ENCODE assay signal across 27 cellular contexts in the genomic region with DNA sequence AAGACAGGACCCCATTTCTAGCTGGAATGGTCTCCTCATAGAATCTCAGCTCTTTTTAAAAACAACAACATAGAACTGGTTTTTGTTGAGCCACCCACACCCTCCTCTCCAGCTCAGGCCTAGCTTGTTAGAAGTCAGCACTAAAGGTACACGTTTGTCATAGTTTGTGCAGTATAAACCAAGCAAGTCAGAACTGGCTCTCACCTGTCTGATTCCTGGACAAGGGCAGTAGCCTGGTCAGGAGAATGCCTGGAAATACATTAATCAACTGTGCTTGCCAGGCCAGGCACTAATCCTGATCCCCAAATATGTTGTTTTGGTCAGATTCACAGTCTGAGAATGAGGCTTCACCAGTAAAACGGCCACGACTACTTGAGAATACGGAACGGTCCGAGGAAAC.
DNase-seq lines count a peak whose midpoint lies in the region; ATAC-seq, FAIRE-seq and TF ChIP-seq lines count a peak whose summit lies in the region.
"Had no signal": no experiment of that assay in that cellular context is flagged by ENCODE, and none has a peak within 500 bp of the region (broad histone marks: within the 10 kb centered on the region; RNA-seq: fewer than 3 reads in every experiment).

No MANE protein-coding gene starts in this region.

- ATAC-seq in heart right ventricle (no peak), GM18868 (IDR thresholded peaks at IDR 0.05; ENCODE audit: unreplicated experiment) (no peak)
- ATAC-seq: Right ventricle myocardium inferior, SK-N-SH treated with all-trans-retinoic acid at 6 μM for 48 hours had no signal

- H3K4me1 Mint-ChIP-seq in chondrocyte (ENCODE audit: low read depth): peaks cover 38% of the 10 kb centered on the region

- peak overlapping the region; percentile 14 to 19 for H3K4me3 ChIP-seq in kidney (ENCODE audit: low read length in 2 of 2)
- no peak overlapping the region for H3K4me3 ChIP-seq in smooth muscle cell
- H3K4me3 ChIP-seq in heart right ventricle: no peak overlapping the region
- H3K4me3 ChIP-seq: SJCRH30 had no signal

- H3F3A ChIP-seq in smooth muscle cell (ENCODE audit: low read depth): no peaks in the 10 kb centered on the region

- H3K27ac Mint-ChIP-seq in chondrocyte (ENCODE audit: unreplicated experiment): peak overlapping the region; percentile 2

- no peak overlapping the region for H3K4me2 ChIP-seq in smooth muscle cell

- H3K27me3 ChIP-seq in smooth muscle cell (ENCODE audit: low read depth): no peaks in the 10 kb centered on the region
- H3K27me3 ChIP-seq in heart right ventricle: no peaks in the 10 kb centered on the region
- H3K27me3 ChIP-seq: SJCRH30 had no signal

- WGBS in smooth muscle cell (ENCODE audit: low lambda C conversion rate): 80% methylated on average over 6 of the region's 6 CpGs
- WGBS in heart right ventricle, 2 donors: 95 to 96% methylated on average over 6 of the region's 6 CpGs

- H3K36me3 ChIP-seq in kidney (ENCODE audit: control insufficient read depth in 1 of 2, insufficient read depth in 2 of 2, low read length in 2 of 2): peaks cover 0 to 9% of the 10 kb centered on the region in 2 donors
- H3K36me3 ChIP-seq in smooth muscle cell (ENCODE audit: low read depth): no peaks in the 10 kb centered on the region
- peaks cover 0 to 53% (median 5%) of the 10 kb centered on the region in 9 donors for H3K36me3 ChIP-seq in heart right ventricle
- H3K36me3 ChIP-seq: SJCRH30 had no signal

- peaks cover 9 to 17% of the 10 kb centered on the region in 2 donors for H3K4me1 ChIP-seq in kidney (ENCODE audit: control insufficient read depth in 1 of 2, insufficient read depth in 1 of 2, low read depth in 1 of 2, low read length in 2 of 2)
- peaks cover 6% of the 10 kb centered on the region for H3K4me1 ChIP-seq in smooth muscle cell (ENCODE audit: low read depth)
- H3K4me1 ChIP-seq in heart right ventricle: peaks cover 0 to 31% (median 8%) of the 10 kb centered on the region in 9 donors
- H3K4me1 ChIP-seq: SJCRH30 had no signal

- H3K9ac ChIP-seq in kidney (ENCODE audit: low read length in 2 of 2): no peak overlapping the region
- no peak overlapping the region for H3K9ac ChIP-seq in smooth muscle cell (ENCODE audit: low read depth)

- H3K27ac ChIP-seq in RWPE1: no peak overlapping the region
- peak overlapping the region; percentile 53 to 85 for H3K27ac ChIP-seq in kidney (ENCODE audit: low read depth in 2 of 2, low read length in 2 of 2)
- H3K27ac ChIP-seq in smooth muscle cell (ENCODE audit: low read depth): peak overlapping the region; percentile 55
- H3K27ac ChIP-seq in heart right ventricle: no peak overlapping the region
- H3K27ac ChIP-seq: SJCRH30 had no signal

- TF ChIP-seq CTCF in RWPE1 (conservative IDR thresholded peaks at IDR 0.05; ENCODE audit: low read depth): no peak
- no peak for TF ChIP-seq CTCF in chondrocyte (IDR thresholded peaks at IDR 0.05)
- TF ChIP-seq CTCF in kidney (IDR thresholded peaks at IDR 0.05; ENCODE audit: borderline replicate concordance, extremely low read depth, insufficient read depth): no peak
- no peak for TF ChIP-seq CTCF in smooth muscle cell (IDR thresholded peaks at IDR 0.05; ENCODE audit: borderline replicate concordance, insufficient read depth, poor library complexity, severe bottlenecking)
- TF ChIP-seq CTCF in heart right ventricle (IDR thresholded peaks at IDR 0.05): no peak

- H3K9me3 Mint-ChIP-seq in chondrocyte (ENCODE audit: low read depth): no peaks in the 10 kb centered on the region
- H3K9me3 Mint-ChIP-seq: CD4-positive, alpha-beta memory T cell had no signal

- H3K36me3 Mint-ChIP-seq in chondrocyte (ENCODE audit: low read depth): peaks cover 4% of the 10 kb centered on the region

- CTCF ChIA-PET in RWPE1 (lab: Yijun Ruan, JAX): interaction anchor here (0.6 kb wide), 1 partner anchor 99 kb away, joined by 3 read pairs; no protein-coding TSS in a partner anchor

- no peaks in the 10 kb centered on the region for H3K27me3 Mint-ChIP-seq in chondrocyte (ENCODE audit: low read depth)
- H3K27me3 Mint-ChIP-seq: CD4-positive, alpha-beta memory T cell had no signal

- no peak overlapping the region for H2AFZ ChIP-seq in smooth muscle cell (ENCODE audit: low read depth)

- H4K20me1 ChIP-seq in smooth muscle cell (ENCODE audit: low read depth): peaks cover 98% of the 10 kb centered on the region

- no peak for FAIRE-seq in kidney (lab: Jason Lieb, UNC)
- FAIRE-seq: GM12891, H1, RCC 7860 had no signal

- peak; percentile 14 for DNase-seq in RWPE1 (ENCODE audit: low spot score)
- no peak for DNase-seq in chondrocyte (ENCODE audit: low spot score)
- no peak for DNase-seq in kidney
- no peak for DNase-seq in smooth muscle cell (lab: John Stamatoyannopoulos, UW; ENCODE audit: unreplicated experiment)
- no peak for DNase-seq in kidney tubule cell (ENCODE audit: low spot score)
- no peak for DNase-seq in heart right ventricle
- no peak for DNase-seq in COLO829 (ENCODE audit: low spot score)
- DNase-seq: C1 segment of cervical spinal cord; Caco-2; CD4-positive, alpha-beta memory T cell; DMS79; EL; GDM1; HCEC 1CT; NCI-H1048; NCI-H1417; NCI-H187 treated with DMSO at 0.1 percent for 48 hours; NCI-H446; NCI-H524 treated with DMSO at 0.1 percent for 48 hours; NCI-H774; SJCRH30 had no signal

- H3K79me2 ChIP-seq in smooth muscle cell (ENCODE audit: low read depth): peaks cover 23% of the 10 kb centered on the region

- intact Hi-C loops in kidney (cut with DNase I): no loop called here
- intact Hi-C loops in heart right ventricle (cut with DNase I): no loop called here

- POLR2A ChIA-PET in RWPE1 (lab: Yijun Ruan, JAX; ENCODE audit: low non-redundant PET): no interaction called here

- no peak overlapping the region for H3K4me3 Mint-ChIP-seq in chondrocyte (ENCODE audit: unreplicated experiment)
- H3K4me3 Mint-ChIP-seq: CD4-positive, alpha-beta memory T cell had no signal

- H3K9me3 ChIP-seq in kidney (ENCODE audit: control insufficient read depth in 1 of 2, low read length in 2 of 2) (no peaks in the 10 kb centered on the region), smooth muscle cell (replicated peaks; ENCODE audit: low read depth) (no peaks in the 10 kb centered on the region), heart right ventricle (no peaks in the 10 kb centered on the region)
- H3K9me3 ChIP-seq: Caco-2, SJCRH30 had no signal

Comparison
In these comparisons a context has a peak if more than half of its experiments do, and no peak if none do; other contexts are left out.
1. H3K27ac ChIP-seq: peak in kidney (2 of 2) and smooth muscle cell (single experiment); none in RWPE1 (single experiment) and heart right ventricle (0 of 10).
2. H3K4me3 ChIP-seq: peak in kidney (2 of 2); none in smooth muscle cell (single experiment) and heart right ventricle (0 of 10).